In the genomic region with DNA sequence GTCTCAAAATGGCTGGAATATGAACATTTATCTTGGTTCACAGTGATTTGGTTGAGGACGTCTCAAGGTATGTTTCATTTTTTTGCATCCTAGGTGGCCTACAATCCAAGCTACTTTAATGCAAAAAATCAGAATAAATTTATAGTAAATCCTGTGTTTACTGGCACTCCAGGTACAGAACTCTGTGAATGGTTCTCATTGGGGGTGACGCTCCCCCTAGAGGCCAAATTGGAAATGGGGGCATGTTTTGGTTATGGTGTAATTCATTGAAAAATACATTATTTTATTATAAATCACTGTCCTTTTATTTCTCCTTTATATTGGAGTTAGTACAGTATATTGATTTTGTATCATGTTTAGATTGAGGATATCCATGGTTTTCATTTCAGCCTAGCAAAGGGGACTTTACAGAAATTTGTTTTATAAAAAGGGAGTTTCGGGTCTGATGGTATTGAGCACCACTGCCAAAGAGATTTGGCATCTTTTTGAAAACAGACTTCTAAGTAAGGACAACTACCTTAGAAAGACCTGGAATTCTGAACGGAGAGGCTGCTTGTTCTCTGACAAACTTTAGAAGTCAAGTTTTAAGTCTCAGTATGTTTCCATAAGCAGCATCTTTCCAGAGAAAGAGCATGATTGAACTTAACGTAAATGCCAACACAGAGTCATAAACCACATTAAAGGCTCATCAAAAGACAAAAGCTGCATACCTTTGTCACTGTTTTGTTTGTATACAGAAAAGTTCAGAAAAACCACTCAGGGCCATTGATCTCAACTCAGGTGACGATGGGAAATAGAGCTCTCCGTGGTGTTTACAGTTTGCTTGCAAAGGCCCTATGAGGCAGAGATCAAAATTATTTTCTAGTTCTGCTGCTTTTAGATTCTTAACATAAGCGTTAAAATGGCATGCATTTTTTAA, we compare ENCODE assay signal across 8 cellular contexts. TPM values are rescaled to one million over a fixed set of nuclear protein-coding genes. Genes with fewer than 3 reads are reported as not detected.
DNase-seq lines count a peak whose midpoint lies in the region; ATAC-seq and TF ChIP-seq lines count a peak whose summit lies in the region.

No MANE protein-coding gene starts in this region.

- no peaks in the 10 kb centered on the region for H3K36me3 ChIP-seq in esophagus muscularis mucosa

- no peak overlapping the region for H3K9ac ChIP-seq in H9 (ENCODE audit: extremely low read depth, insufficient read length, low read length)

- H3K27me3 Mint-ChIP-seq in H9 (ENCODE audit: low read depth): no peaks in the 10 kb centered on the region
- no peaks in the 10 kb centered on the region for H3K27me3 Mint-ChIP-seq in activated CD4-positive, alpha-beta T cell treated with anti-CD3 and anti-CD28 coated beads, Interleukin-2, amount 10 ng/mL, durations not matched to agents 7 days and 5 days

- H2AFZ ChIP-seq in H9 (ENCODE audit: low read length): no peak overlapping the region

- no peak overlapping the region for H3K4me3 Mint-ChIP-seq in H9
- no peak overlapping the region for H3K4me3 Mint-ChIP-seq in activated CD4-positive, alpha-beta T cell treated with anti-CD3 and anti-CD28 coated beads, Interleukin-2, amount 10 ng/mL, durations not matched to agents 7 days and 5 days

- no peak overlapping the region for H3K56ac ChIP-seq in H9 (ENCODE audit: insufficient read length, low read depth, low read length)

- no peak overlapping the region for H2BK15ac ChIP-seq in H9 (ENCODE audit: low read depth, low read length)

- H3K4me2 ChIP-seq in H9 (ENCODE audit: insufficient read depth, insufficient read length, low read length): no peak overlapping the region

- H3K9me3 Mint-ChIP-seq in H9: peaks cover 46 to 59% of the 10 kb centered on the region in 2 experiments
- H3K9me3 Mint-ChIP-seq in activated CD4-positive, alpha-beta T cell treated with anti-CD3 and anti-CD28 coated beads, Interleukin-2, amount 10 ng/mL, durations not matched to agents 7 days and 5 days: no peaks in the 10 kb centered on the region

- H4K91ac ChIP-seq in H9 (ENCODE audit: insufficient read length, low read depth, low read length): no peak overlapping the region

- no peak overlapping the region for H2AK5ac ChIP-seq in H9 (ENCODE audit: insufficient read length, low read length)

- no peaks in the 10 kb centered on the region for H3K79me1 ChIP-seq in H9 (ENCODE audit: insufficient read depth, low read depth, low read length, poor library complexity, severe bottlenecking)

- no peak overlapping the region for H2BK12ac ChIP-seq in H9 (ENCODE audit: insufficient read length, low read depth, low read length)

- peak; percentile 17 for DNase-seq in AG10803 (ENCODE audit: low read depth)
- DNase-seq in H9: no peak
- DNase-seq in activated CD4-positive, alpha-beta T cell treated with anti-CD3 and anti-CD28 coated beads, Interleukin-2, amount 10 ng/mL, durations not matched to agents 7 days and 5 days: peak; percentile 41
- no peak for DNase-seq in esophagus muscularis mucosa (ENCODE audit: extremely low spot score)
- DNase-seq in stimulated activated CD4-positive, alpha-beta T cell treated with anti-CD3 and anti-CD28 coated beads, Interleukin-2, amount 100 ng/mL, for 4 hours (ENCODE audit: low read depth): peak; percentile 26
- no peak for DNase-seq in midbrain (lab: John Stamatoyannopoulos, UW)
- DNase-seq in left lobe of liver (ENCODE audit: low spot score): no peak

- no peak overlapping the region for H3K4ac ChIP-seq in H9 (ENCODE audit: low read depth, low read length)

- TF ChIP-seq EP300 in esophagus muscularis mucosa (IDR thresholded peaks at IDR 0.05): no peak

- H2BK5ac ChIP-seq in H9 (ENCODE audit: insufficient read length, low read length): no peak overlapping the region

- H3K27ac Mint-ChIP-seq in H9: no peak overlapping the region
- H3K27ac Mint-ChIP-seq in activated CD4-positive, alpha-beta T cell treated with anti-CD3 and anti-CD28 coated beads, Interleukin-2, amount 10 ng/mL, durations not matched to agents 7 days and 5 days: no peak overlapping the region

- no peak overlapping the region for H2BK20ac ChIP-seq in H9 (ENCODE audit: low read depth, low read length, poor library complexity, severe bottlenecking)

- no peaks in the 10 kb centered on the region for H3K4me1 ChIP-seq in H9 (ENCODE audit: insufficient read depth, low read length)
- no peaks in the 10 kb centered on the region for H3K4me1 ChIP-seq in esophagus muscularis mucosa

- H3K18ac ChIP-seq in H9 (ENCODE audit: insufficient read length, low read depth, low read length): no peak overlapping the region

- H3K4me3 ChIP-seq in AG10803 (ENCODE audit: low read length) (no peak overlapping the region), esophagus muscularis mucosa (no peak overlapping the region)

- no peak overlapping the region for H4K5ac ChIP-seq in H9 (ENCODE audit: insufficient read length, low read depth, low read length)

- POLR2A ChIA-PET in activated CD4-positive, alpha-beta T cell treated with anti-CD3 and anti-CD28 coated beads, Interleukin-2, amount 10 ng/mL, durations not matched to agents 7 days and 5 days (lab: Charles Lee): no interaction called here

- CTCF ChIA-PET in activated CD4-positive, alpha-beta T cell treated with anti-CD3 and anti-CD28 coated beads, Interleukin-2, amount 10 ng/mL, durations not matched to agents 7 days and 5 days (lab: Charles Lee): no interaction called here

- H4K20me1 ChIP-seq in H9 (ENCODE audit: control insufficient read depth, insufficient read depth, insufficient read length): no peaks in the 10 kb centered on the region

- no peak overlapping the region for H3K27ac ChIP-seq in H9 (ENCODE audit: insufficient read length, low read depth, low read length)
- H3K27ac ChIP-seq in esophagus muscularis mucosa (replicated peaks in 1 of 4): no peak overlapping the region

- H3K27me3 ChIP-seq in H9 (ENCODE audit: insufficient read depth, low read length) (no peaks in the 10 kb centered on the region), esophagus muscularis mucosa (no peaks in the 10 kb centered on the region)

- H3K36me3 Mint-ChIP-seq in H9 (ENCODE audit: insufficient read depth in 1 of 3, low read depth in 3 of 3): no peaks in the 10 kb centered on the region; a peak in 1 of 7 replicates
- peaks cover 3% of the 10 kb centered on the region for H3K36me3 Mint-ChIP-seq in activated CD4-positive, alpha-beta T cell treated with anti-CD3 and anti-CD28 coated beads, Interleukin-2, amount 10 ng/mL, durations not matched to agents 7 days and 5 days (ENCODE audit: low read depth)

- WGBS in H9 (ENCODE audit: extremely low coverage, insufficient read length, low lambda C conversion rate): no CpG with 5 or more reads among the region's 8 CpGs
- whole genome bisulfite sequencing in esophagus muscularis mucosa: 61% methylated on average over 8 of the region's 8 CpGs

- H3K4me1 Mint-ChIP-seq in H9: no peaks in the 10 kb centered on the region
- peaks cover 19% of the 10 kb centered on the region for H3K4me1 Mint-ChIP-seq in activated CD4-positive, alpha-beta T cell treated with anti-CD3 and anti-CD28 coated beads, Interleukin-2, amount 10 ng/mL, durations not matched to agents 7 days and 5 days

- H3T11ph ChIP-seq in H9 (ENCODE audit: low read length): no peak overlapping the region

- no peak overlapping the region for H4K8ac ChIP-seq in H9 (replicated peaks; ENCODE audit: insufficient read length, low read depth, low read length)

- H3K14ac ChIP-seq in H9 (ENCODE audit: insufficient read depth, low read length): no peak overlapping the region

- no peak overlapping the region for H3K23ac ChIP-seq in H9 (ENCODE audit: insufficient read length, low read depth, low read length)

- TF ChIP-seq CTCF in AG10803 (conservative IDR thresholded peaks at IDR 0.05; ENCODE audit: low read length) (peak; percentile 65), H9 (conservative IDR thresholded peaks at IDR 0.05) (peak; percentile 78), esophagus muscularis mucosa (IDR thresholded peaks at IDR 0.05) (peak; percentile 45 to 61 (median 55))

- no peaks in the 10 kb centered on the region for H3K79me2 ChIP-seq in H9 (ENCODE audit: insufficient read depth, low read length)

- TF ChIP-seq POLR2A in esophagus muscularis mucosa (IDR thresholded peaks at IDR 0.05; ENCODE audit: low read depth): no peak

- ATAC-seq in HG03457 (IDR thresholded peaks at IDR 0.05; ENCODE audit: unreplicated experiment): no peak
- no peak for ATAC-seq in left lobe of liver

- no peaks in the 10 kb centered on the region for H3K23me2 ChIP-seq in H9 (ENCODE audit: insufficient read length, low read depth, low read length, poor library complexity, severe bottlenecking)

- intact Hi-C loops in esophagus muscularis mucosa (cut with DNase I): no loop called here

- H3K9me3 ChIP-seq in H9 (ENCODE audit: control insufficient read depth, low read depth, low read length) (no peaks in the 10 kb centered on the region), esophagus muscularis mucosa (no peaks in the 10 kb centered on the region)

- no peak overlapping the region for H2BK120ac ChIP-seq in H9 (ENCODE audit: low read depth, low read length, poor library complexity, severe bottlenecking)

RNA-seq across cellular contexts. Expression of a gene that starts 19.4 kb away (rescaled TPM):
- 4.8 and 6.4 TPM in 2 replicates for total RNA-seq in H9 (2021)
- total RNA-seq in activated CD4-positive, alpha-beta T cell treated with anti-CD3 and anti-CD28 coated beads, Interleukin-2, amount 10 ng/mL, durations not matched to agents 7 days and 5 days: 10 to 100 TPM; 36.5 to 50.6 TPM
- total RNA-seq in esophagus muscularis mucosa: 10 to 100 TPM in 3 of 4 donors, 1 to 10 TPM in 1; 7.9 to 15.5 (median 11.4) TPM
- total RNA-seq in left lobe of liver: 17.2 TPM

Comparison
In these comparisons a context has a peak if more than half of its experiments do, and no peak if none do; other contexts are left out.
1. DNase-seq: peak in AG10803 (single experiment), activated CD4-positive, alpha-beta T cell treated with anti-CD3 and anti-CD28 coated beads, Interleukin-2, amount 10 ng/mL, durations not matched to agents 7 days and 5 days (single experiment) and stimulated activated CD4-positive, alpha-beta T cell treated with anti-CD3 and anti-CD28 coated beads, Interleukin-2, amount 100 ng/mL, for 4 hours (single experiment); none in H9 (single experiment), esophagus muscularis mucosa (single experiment), midbrain (single experiment) and left lobe of liver (single experiment).
2. Peak in every context shown above with its lines, with median percentiles within 50 percentile points of each other: CTCF ChIP-seq.